ENCODE assay signal across 2 cellular contexts in genomic region chr2:237875234-237876055, GRCh38.
TF ChIP-seq lines count a peak whose summit lies in the region.

No MANE protein-coding gene starts in this region.

TF ChIP-seq in SK-N-SH, 30 proteins besides CTCF, POLR2A, EP300 and RAD21 (continued from another document):
- no peak for TF ChIP-seq IRF3 (IDR thresholded peaks at IDR 0.05; ENCODE audit: low read depth, low read length)
- TF ChIP-seq EZH2phosphoT487 (IDR thresholded peaks at IDR 0.05; ENCODE audit: borderline replicate concordance, low read depth): no peak
- no peak for TF ChIP-seq CHD2 (IDR thresholded peaks at IDR 0.05; ENCODE audit: low read length, partially characterized antibody)
- no peak for TF ChIP-seq MXI1 (IDR thresholded peaks at IDR 0.05; ENCODE audit: low read depth, low read length)
- no peak for TF ChIP-seq SMC3 (IDR thresholded peaks at IDR 0.05; ENCODE audit: low read depth, low read length)
- TF ChIP-seq TAF1 (IDR thresholded peaks at IDR 0.05; ENCODE audit: borderline replicate concordance, low read depth, low read length): no peak
- TF ChIP-seq JUND (IDR thresholded peaks at IDR 0.05): no peak
- TF ChIP-seq NRF1 (IDR thresholded peaks at IDR 0.05; ENCODE audit: low read depth, low read length): no peak
- TF ChIP-seq MEF2A (IDR thresholded peaks at IDR 0.05; ENCODE audit: borderline replicate concordance, low read depth): no peak
- no peak for TF ChIP-seq POLR2AphosphoS5 (IDR thresholded peaks at IDR 0.05; ENCODE audit: low read depth, low read length)
- no peak for TF ChIP-seq PBX3 (IDR thresholded peaks at IDR 0.05)

TF ChIP-seq in SK-N-SH treated with all-trans-retinoic acid at 6 μM for 48 hours, 23 proteins besides CTCF, POLR2A, EP300 and RAD21 (continued from another document):
- TF ChIP-seq, protein P1, sequence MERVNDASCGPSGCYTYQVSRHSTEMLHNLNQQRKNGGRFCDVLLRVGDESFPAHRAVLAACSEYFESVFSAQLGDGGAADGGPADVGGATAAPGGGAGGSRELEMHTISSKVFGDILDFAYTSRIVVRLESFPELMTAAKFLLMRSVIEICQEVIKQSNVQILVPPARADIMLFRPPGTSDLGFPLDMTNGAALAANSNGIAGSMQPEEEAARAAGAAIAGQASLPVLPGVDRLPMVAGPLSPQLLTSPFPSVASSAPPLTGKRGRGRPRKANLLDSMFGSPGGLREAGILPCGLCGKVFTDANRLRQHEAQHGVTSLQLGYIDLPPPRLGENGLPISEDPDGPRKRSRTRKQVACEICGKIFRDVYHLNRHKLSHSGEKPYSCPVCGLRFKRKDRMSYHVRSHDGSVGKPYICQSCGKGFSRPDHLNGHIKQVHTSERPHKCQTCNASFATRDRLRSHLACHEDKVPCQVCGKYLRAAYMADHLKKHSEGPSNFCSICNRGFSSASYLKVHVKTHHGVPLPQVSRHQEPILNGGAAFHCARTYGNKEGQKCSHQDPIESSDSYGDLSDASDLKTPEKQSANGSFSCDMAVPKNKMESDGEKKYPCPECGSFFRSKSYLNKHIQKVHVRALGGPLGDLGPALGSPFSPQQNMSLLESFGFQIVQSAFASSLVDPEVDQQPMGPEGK (CRISPR knock-in tag; IDR thresholded peaks at IDR 0.05; ENCODE audit: borderline replicate concordance): no peak
- TF ChIP-seq OSR1 (CRISPR knock-in tag; IDR thresholded peaks at IDR 0.05) (no peak), ARNTL (CRISPR knock-in tag; IDR thresholded peaks at IDR 0.05; ENCODE audit: borderline replicate concordance, low read depth) (no peak), ZC3H10 (CRISPR knock-in tag; IDR thresholded peaks at IDR 0.05) (no peak), TSHZ2 (CRISPR knock-in tag; IDR thresholded peaks at IDR 0.05) (no peak), ESRRG (CRISPR knock-in tag; IDR thresholded peaks at IDR 0.05) (no peak), ISL1 (CRISPR knock-in tag; IDR thresholded peaks at IDR 0.05) (no peak), CSDC2 (CRISPR knock-in tag; IDR thresholded peaks at IDR 0.05) (no peak), TOX (CRISPR knock-in tag; IDR thresholded peaks at IDR 0.05; ENCODE audit: borderline replicate concordance) (no peak), ZFP30 (CRISPR knock-in tag; IDR thresholded peaks at IDR 0.05) (no peak), BACH2 (CRISPR knock-in tag; IDR thresholded peaks at IDR 0.05; ENCODE audit: borderline replicate concordance) (no peak), TCF4 (CRISPR knock-in tag; IDR thresholded peaks at IDR 0.05; ENCODE audit: borderline replicate concordance) (no peak), SNAI2 (CRISPR knock-in tag; IDR thresholded peaks at IDR 0.05) (no peak), GLIS3 (CRISPR knock-in tag; IDR thresholded peaks at IDR 0.05) (no peak), ZFP3 (CRISPR knock-in tag; IDR thresholded peaks at IDR 0.05) (no peak), PPARA (CRISPR knock-in tag; IDR thresholded peaks at IDR 0.05; ENCODE audit: borderline replicate concordance) (no peak)
- TF ChIP-seq, protein P2, sequence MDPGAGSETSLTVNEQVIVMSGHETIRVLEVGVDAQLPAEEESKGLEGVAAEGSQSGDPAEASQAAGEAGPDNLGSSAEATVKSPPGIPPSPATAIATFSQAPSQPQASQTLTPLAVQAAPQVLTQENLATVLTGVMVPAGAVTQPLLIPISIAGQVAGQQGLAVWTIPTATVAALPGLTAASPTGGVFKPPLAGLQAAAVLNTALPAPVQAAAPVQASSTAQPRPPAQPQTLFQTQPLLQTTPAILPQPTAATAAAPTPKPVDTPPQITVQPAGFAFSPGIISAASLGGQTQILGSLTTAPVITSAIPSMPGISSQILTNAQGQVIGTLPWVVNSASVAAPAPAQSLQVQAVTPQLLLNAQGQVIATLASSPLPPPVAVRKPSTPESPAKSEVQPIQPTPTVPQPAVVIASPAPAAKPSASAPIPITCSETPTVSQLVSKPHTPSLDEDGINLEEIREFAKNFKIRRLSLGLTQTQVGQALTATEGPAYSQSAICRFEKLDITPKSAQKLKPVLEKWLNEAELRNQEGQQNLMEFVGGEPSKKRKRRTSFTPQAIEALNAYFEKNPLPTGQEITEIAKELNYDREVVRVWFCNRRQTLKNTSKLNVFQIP (CRISPR knock-in tag; IDR thresholded peaks at IDR 0.05; ENCODE audit: borderline replicate concordance, low read depth): no peak
